ENCODE assay signal across 9 cellular contexts in genomic region chr2:144516417-144516980, GRCh38. TPM values are rescaled to one million over a fixed set of nuclear protein-coding genes. Genes with fewer than 3 reads are reported as not detected.
DNase-seq lines count a peak whose midpoint lies in the region; ATAC-seq and TF ChIP-seq lines count a peak whose summit lies in the region.
"Had no signal": no experiment of that assay in that cellular context is flagged by ENCODE, and none has a peak within 500 bp of the region (broad histone marks: within the 10 kb centered on the region; RNA-seq: fewer than 3 reads in every experiment).

No MANE protein-coding gene starts in this region.

- peaks cover 13% of the 10 kb centered on the region for H3K36me3 Mint-ChIP-seq in HFFc6 (ENCODE audit: low read depth)
- H3K36me3 Mint-ChIP-seq in naive thymus-derived CD4-positive, alpha-beta T cell = peaks cover 0 to 1% (median 0%) of the 10 kb centered on the region in 5 donors

- peaks cover 51% of the 10 kb centered on the region for H3K4me1 Mint-ChIP-seq in HFFc6 (ENCODE audit: low read depth)
- H3K4me1 Mint-ChIP-seq in naive thymus-derived CD4-positive, alpha-beta T cell = peaks cover 5 to 21% (median 18%) of the 10 kb centered on the region in 7 donors

- H3K36me3 ChIP-seq in SJCRH30 = 0 out of 2 replicates have a peak, but pooled peaks cover 6% of the 10 kb centered on the region
- no peaks in the 10 kb centered on the region for H3K36me3 ChIP-seq in effector memory CD4-positive, alpha-beta T cell (ENCODE audit: control insufficient read depth, insufficient read depth, low read length)
- H3K36me3 ChIP-seq in naive thymus-derived CD4-positive, alpha-beta T cell (ENCODE audit: control insufficient read depth in 2 of 3, insufficient read depth in 3 of 3, low read length in 3 of 3) = no peaks in the 10 kb centered on the region

- POLR2A ChIA-PET in naive thymus-derived CD4-positive, alpha-beta T cell (lab: Charles Lee) = no interaction called here

- intact Hi-C loops in naive thymus-derived CD4-positive, alpha-beta T cell (cut with micrococcal nuclease) = loop anchor here (5.0 to 10.0 kb wide), 3 partner anchors 184 to 1482 kb away; a partner anchor contains a TSS

- H3K4me3 Mint-ChIP-seq in HFFc6 = peak overlapping the region; percentile 90
- peak overlapping the region; percentile 68 to 87 (median 82) for H3K4me3 Mint-ChIP-seq in naive thymus-derived CD4-positive, alpha-beta T cell

- peaks cover 2% of the 10 kb centered on the region for H3K27me3 Mint-ChIP-seq in HFFc6 (ENCODE audit: insufficient read depth)
- H3K27me3 Mint-ChIP-seq in naive thymus-derived CD4-positive, alpha-beta T cell = peaks cover 38 to 62% (median 52%) of the 10 kb centered on the region in 5 donors

- H3K9me3 Mint-ChIP-seq in HFFc6 = no peaks in the 10 kb centered on the region
- peaks cover 0 to 3% (median 0%) of the 10 kb centered on the region in 11 donors for H3K9me3 Mint-ChIP-seq in naive thymus-derived CD4-positive, alpha-beta T cell

- H3K27me3 ChIP-seq in SJCRH30 = no peaks in the 10 kb centered on the region
- H3K27me3 ChIP-seq in effector memory CD4-positive, alpha-beta T cell (replicated peaks; ENCODE audit: control insufficient read depth, insufficient read depth, low read length, poor library complexity, severe bottlenecking) = peaks cover 52% of the 10 kb centered on the region
- H3K27me3 ChIP-seq in naive thymus-derived CD4-positive, alpha-beta T cell (ENCODE audit: control insufficient read depth in 2 of 2, insufficient read depth in 2 of 2, low read length in 2 of 2) = peaks cover 0 to 31% of the 10 kb centered on the region in 2 donors

- CTCF ChIA-PET in naive thymus-derived CD4-positive, alpha-beta T cell (lab: Charles Lee) = no interaction called here

- no peak for TF ChIP-seq CTCF in HFFc6 (IDR thresholded peaks at IDR 0.05)

- H3K4me1 ChIP-seq in SJCRH30 = peaks cover 2% of the 10 kb centered on the region
- H3K4me1 ChIP-seq in effector memory CD4-positive, alpha-beta T cell (ENCODE audit: control insufficient read depth, insufficient read depth, low read length, poor library complexity, severe bottlenecking) = peaks cover 16% of the 10 kb centered on the region
- peaks cover 22 to 26% of the 10 kb centered on the region in 2 donors for H3K4me1 ChIP-seq in naive thymus-derived CD4-positive, alpha-beta T cell (ENCODE audit: control insufficient read depth in 2 of 2, insufficient read depth in 2 of 2, low read length in 2 of 2)

- ATAC-seq in GM18502 (IDR thresholded peaks at IDR 0.05; ENCODE audit: poor library complexity, unreplicated experiment) = peak; percentile 20
- peak; percentile 1 for ATAC-seq in naive thymus-derived CD4-positive, alpha-beta T cell

- no peak for DNase-seq in HFFc6
- DNase-seq in SJCRH30 = peak; percentile 51 to 66
- DNase-seq in effector memory CD4-positive, alpha-beta T cell = no peak
- DNase-seq in naive thymus-derived CD4-positive, alpha-beta T cell = no peak
- DNase-seq in SHP77 treated with DMSO at 0.1 percent for 48 hours (lab: John Stamatoyannopoulos, UW) = no peak
- no peak for DNase-seq in mucosa of gallbladder (ENCODE audit: low spot score)
- DNase-seq in cerebellar nuclear complex (lab: John Stamatoyannopoulos, UW) = no peak

- no peaks in the 10 kb centered on the region for H3K9me3 ChIP-seq in SJCRH30 (replicated peaks)
- no peaks in the 10 kb centered on the region for H3K9me3 ChIP-seq in effector memory CD4-positive, alpha-beta T cell (ENCODE audit: control insufficient read depth, low read length)
- H3K9me3 ChIP-seq in naive thymus-derived CD4-positive, alpha-beta T cell (ENCODE audit: control insufficient read depth in 2 of 3, low read length in 3 of 3) = no peaks in the 10 kb centered on the region

- H3K27ac ChIP-seq in SJCRH30 = peak overlapping the region; percentile 92
- peak overlapping the region; percentile 13 for H3K27ac ChIP-seq in effector memory CD4-positive, alpha-beta T cell (ENCODE audit: insufficient read depth, low read length, poor library complexity, severe bottlenecking)
- H3K27ac ChIP-seq in naive thymus-derived CD4-positive, alpha-beta T cell (ENCODE audit: low read depth, low read length) = no peak overlapping the region
- H3K27ac ChIP-seq: VCaP had no signal

- H3K27ac Mint-ChIP-seq in HFFc6 = peak overlapping the region; percentile 97
- peak overlapping the region in 1 of 9 donors; percentile 75 for H3K27ac Mint-ChIP-seq in naive thymus-derived CD4-positive, alpha-beta T cell

- H3K4me3 ChIP-seq in SJCRH30 = peak overlapping the region; percentile 99
- peak overlapping the region; percentile 64 for H3K4me3 ChIP-seq in effector memory CD4-positive, alpha-beta T cell (ENCODE audit: insufficient read depth, low read depth, low read length, poor library complexity, severe bottlenecking)
- H3K4me3 ChIP-seq in naive thymus-derived CD4-positive, alpha-beta T cell (ENCODE audit: low read length) = peak overlapping the region; percentile 56

RNA-seq across cellular contexts. Expression of gene ZEB2, which starts 3.4 kb away (rescaled TPM):
- 10 to 100 TPM; 57.0 to 76.3 (median 62.8) TPM for total RNA-seq in HFFc6 (2021; fragmentation: NEBNext Ultra II Directional; extraction: Animal tissue kit (Norgen Biotek cat#: 25700))
- 55.1 and 69.1 TPM in 2 replicates for total RNA-seq in SJCRH30 (2014; rRNA removed; shearing (Covaris generic))
- 100 to 1,000 TPM in 1 of 5 experiments, 10 to 100 TPM in 1, 1 to 10 TPM in 3; 4.2 to 534 (median 6.6) TPM for total RNA-seq in naive thymus-derived CD4-positive, alpha-beta T cell
- polyA plus RNA-seq in naive thymus-derived CD4-positive, alpha-beta T cell = under 1 TPM; 0.26 to 0.39 TPM
- total RNA-seq in mucosa of gallbladder = 91.0 TPM

Comparison
In these comparisons a context has a peak if more than half of its experiments do, and no peak if none do; other contexts are left out.
1. DNase-seq: peak in SJCRH30 (2 of 2); none in HFFc6 (single experiment), effector memory CD4-positive, alpha-beta T cell (0 of 3), naive thymus-derived CD4-positive, alpha-beta T cell (0 of 9), SHP77 treated with DMSO at 0.1 percent for 48 hours (single experiment), mucosa of gallbladder (single experiment) and cerebellar nuclear complex (0 of 2).
2. Peak in every context shown above with its lines, with median percentiles within 50 percentile points of each other: H3K4me3 ChIP-seq.